ENCODE assay signal across 21 cellular contexts in genomic region chr5:14752497-14753071, GRCh38.
DNase-seq lines count a peak whose midpoint lies in the region; ATAC-seq and TF ChIP-seq lines count a peak whose summit lies in the region.
"Had no signal": no experiment of that assay in that cellular context is flagged by ENCODE, and none has a peak within 500 bp of the region (broad histone marks: within the 10 kb centered on the region; RNA-seq: fewer than 3 reads in every experiment).

No MANE protein-coding gene starts in this region.

- no peak overlapping the region for H3K4me3 ChIP-seq in CD8-positive, alpha-beta memory T cell (ENCODE audit: low read length)
- no peak overlapping the region for H3K4me3 ChIP-seq in naive thymus-derived CD4-positive, alpha-beta T cell (ENCODE audit: low read length)
- H3K4me3 ChIP-seq: lower lobe of right lung, sigmoid colon, suprapubic skin had no signal

- H3K36me3 Mint-ChIP-seq in CD4-positive, alpha-beta T cell (ENCODE audit: low read depth) = peaks cover 86% of the 10 kb centered on the region
- H3K36me3 Mint-ChIP-seq in CD8-positive, alpha-beta memory T cell = peaks cover 0 to 84% (median 31%) of the 10 kb centered on the region in 3 donors
- H3K36me3 Mint-ChIP-seq in WTC11 = no peaks in the 10 kb centered on the region
- peaks cover 11 to 63% (median 30%) of the 10 kb centered on the region in 5 donors for H3K36me3 Mint-ChIP-seq in naive thymus-derived CD4-positive, alpha-beta T cell

- peak overlapping the region; percentile 47 for H3K27ac Mint-ChIP-seq in CD4-positive, alpha-beta T cell
- peak overlapping the region in 5 of 8 donors; percentile 43 to 88 (median 56) for H3K27ac Mint-ChIP-seq in CD8-positive, alpha-beta memory T cell
- peak overlapping the region; percentile 2; the same call in 1 of the 2 replicates for H3K27ac Mint-ChIP-seq in WTC11
- peak overlapping the region in 5 of 9 donors; percentile 6 to 67 (median 27) for H3K27ac Mint-ChIP-seq in naive thymus-derived CD4-positive, alpha-beta T cell
- H3K27ac Mint-ChIP-seq: activated CD8-positive, alpha-beta T cell treated with anti-CD3 and anti-CD28 coated beads for 36 hours; CD14-positive monocyte had no signal

- TF ChIP-seq CTCF in CD4-positive, alpha-beta T cell (IDR thresholded peaks at IDR 0.05) = no peak
- TF ChIP-seq CTCF in WTC11 (IDR thresholded peaks at IDR 0.05) = no peak

- H3K9me3 ChIP-seq in CD4-positive, alpha-beta T cell (ENCODE audit: control insufficient read depth, low read length) = no peaks in the 10 kb centered on the region
- H3K9me3 ChIP-seq in CD8-positive, alpha-beta memory T cell (ENCODE audit: low read length) = no peaks in the 10 kb centered on the region
- no peaks in the 10 kb centered on the region for H3K9me3 ChIP-seq in naive thymus-derived CD4-positive, alpha-beta T cell (ENCODE audit: control insufficient read depth in 2 of 3, low read length in 3 of 3)
- H3K9me3 ChIP-seq: lower lobe of right lung, sigmoid colon, suprapubic skin had no signal

- in situ Hi-C loops in ACHN (cut with HindIII; ENCODE audit: low pct_ligation_motif_present, low pct_unique_long_range_greater_than_20kb, low sequenced_read_pairs) = no loop called here

- H3K9me3 Mint-ChIP-seq in CD4-positive, alpha-beta T cell = no peaks in the 10 kb centered on the region
- H3K9me3 Mint-ChIP-seq in CD8-positive, alpha-beta memory T cell = no peaks in the 10 kb centered on the region
- H3K9me3 Mint-ChIP-seq in WTC11 = no peaks in the 10 kb centered on the region
- peaks cover 0 to 1% (median 0%) of the 10 kb centered on the region in 11 donors for H3K9me3 Mint-ChIP-seq in naive thymus-derived CD4-positive, alpha-beta T cell
- H3K9me3 Mint-ChIP-seq: activated CD8-positive, alpha-beta T cell treated with anti-CD3 and anti-CD28 coated beads for 36 hours; IgD-negative memory B cell; neural crest cell had no signal

- POLR2A ChIA-PET in CD4-positive, alpha-beta T cell (lab: Charles Lee) = no interaction called here
- POLR2A ChIA-PET in CD8-positive, alpha-beta memory T cell (lab: Charles Lee) = no interaction called here
- POLR2A ChIA-PET in WTC11 (lab: Charles Lee) = no interaction called here
- POLR2A ChIA-PET in naive thymus-derived CD4-positive, alpha-beta T cell (lab: Charles Lee) = interaction anchor here (0.6 kb wide), 1 partner anchor 35 kb away, joined by 3 read pairs; no protein-coding TSS in a partner anchor

- H3K4me1 ChIP-seq in CD8-positive, alpha-beta memory T cell (ENCODE audit: insufficient read depth, low read length) = no peaks in the 10 kb centered on the region
- H3K4me1 ChIP-seq in naive thymus-derived CD4-positive, alpha-beta T cell (ENCODE audit: control insufficient read depth in 2 of 2, insufficient read depth in 2 of 2, low read length in 2 of 2) = no peaks in the 10 kb centered on the region
- H3K4me1 ChIP-seq: lower lobe of right lung had no signal

- H3K4me3 Mint-ChIP-seq in CD4-positive, alpha-beta T cell = no peak overlapping the region
- H3K4me3 Mint-ChIP-seq in CD8-positive, alpha-beta memory T cell = no peak overlapping the region
- H3K4me3 Mint-ChIP-seq in WTC11 = no peak overlapping the region
- H3K4me3 Mint-ChIP-seq in naive thymus-derived CD4-positive, alpha-beta T cell = no peak overlapping the region
- H3K4me3 Mint-ChIP-seq: activated CD8-positive, alpha-beta T cell treated with anti-CD3 and anti-CD28 coated beads for 36 hours; IgD-negative memory B cell; neural crest cell had no signal

- H3K36me3 ChIP-seq in CD8-positive, alpha-beta memory T cell (ENCODE audit: insufficient read depth, low read length) = peaks cover 6% of the 10 kb centered on the region
- H3K36me3 ChIP-seq in naive thymus-derived CD4-positive, alpha-beta T cell (ENCODE audit: control insufficient read depth in 2 of 3, insufficient read depth in 3 of 3, low read length in 3 of 3) = peaks cover 6 to 55% (median 7%) of the 10 kb centered on the region in 3 experiments

- CTCF ChIA-PET in CD4-positive, alpha-beta T cell (lab: Charles Lee) = interaction anchor here (1.4 kb wide), 1 partner anchor 25 kb away, joined by 3 read pairs; no protein-coding TSS in a partner anchor
- CTCF ChIA-PET in CD8-positive, alpha-beta memory T cell (lab: Charles Lee) = interaction anchor here (1.2 kb wide), 1 partner anchor 26 kb away, joined by 3 read pairs; no protein-coding TSS in a partner anchor
- CTCF ChIA-PET in WTC11 (lab: Charles Lee) = interaction anchor here (0.9 kb wide), 1 partner anchor 67 kb away, joined by 3 read pairs; no protein-coding TSS in a partner anchor
- CTCF ChIA-PET in naive thymus-derived CD4-positive, alpha-beta T cell (lab: Charles Lee) = no interaction called here

- intact Hi-C loops in CD4-positive, alpha-beta T cell (cut with DNase I, micrococcal nuclease) = no loop called here
- intact Hi-C loops in naive thymus-derived CD4-positive, alpha-beta T cell (cut with micrococcal nuclease) = no loop called here

- H3K27me3 ChIP-seq in CD4-positive, alpha-beta T cell (ENCODE audit: control insufficient read depth, insufficient read depth, low read length) = no peaks in the 10 kb centered on the region
- no peaks in the 10 kb centered on the region for H3K27me3 ChIP-seq in CD8-positive, alpha-beta memory T cell (ENCODE audit: insufficient read depth, low read length, poor library complexity, severe bottlenecking)
- no peaks in the 10 kb centered on the region for H3K27me3 ChIP-seq in naive thymus-derived CD4-positive, alpha-beta T cell (ENCODE audit: control insufficient read depth in 2 of 2, insufficient read depth in 2 of 2, low read length in 2 of 2)
- H3K27me3 ChIP-seq: sigmoid colon, suprapubic skin had no signal

- no peak overlapping the region for H3K27ac ChIP-seq in CD4-positive, alpha-beta T cell (ENCODE audit: low read depth, low read length)
- H3K27ac ChIP-seq in CD8-positive, alpha-beta memory T cell (ENCODE audit: low read depth, low read length) = no peak overlapping the region
- H3K27ac ChIP-seq in naive thymus-derived CD4-positive, alpha-beta T cell (ENCODE audit: low read depth, low read length) = no peak overlapping the region
- H3K27ac ChIP-seq: lower lobe of right lung, sigmoid colon, suprapubic skin had no signal

- no peaks in the 10 kb centered on the region for H3K27me3 Mint-ChIP-seq in CD4-positive, alpha-beta T cell
- no peaks in the 10 kb centered on the region for H3K27me3 Mint-ChIP-seq in CD8-positive, alpha-beta memory T cell
- H3K27me3 Mint-ChIP-seq in WTC11 (ENCODE audit: low read depth) = no peaks in the 10 kb centered on the region
- no peaks in the 10 kb centered on the region for H3K27me3 Mint-ChIP-seq in naive thymus-derived CD4-positive, alpha-beta T cell
- H3K27me3 Mint-ChIP-seq: activated CD8-positive, alpha-beta T cell treated with anti-CD3 and anti-CD28 coated beads for 36 hours; IgD-negative memory B cell had no signal

- no peaks in the 10 kb centered on the region for H3K4me1 Mint-ChIP-seq in CD4-positive, alpha-beta T cell (ENCODE audit: low read depth)
- H3K4me1 Mint-ChIP-seq in CD8-positive, alpha-beta memory T cell = peaks cover 0 to 5% (median 2%) of the 10 kb centered on the region in 3 donors
- H3K4me1 Mint-ChIP-seq in WTC11 = peaks cover 9% of the 10 kb centered on the region
- peaks cover 0 to 13% (median 0%) of the 10 kb centered on the region in 7 donors for H3K4me1 Mint-ChIP-seq in naive thymus-derived CD4-positive, alpha-beta T cell

- DNase-seq in CD4-positive, alpha-beta T cell = no peak
- DNase-seq in CD8-positive, alpha-beta memory T cell = no peak
- DNase-seq in WTC11 (ENCODE audit: low spot score) (no peak), ACHN (no peak), SW 1271 (lab: John Stamatoyannopoulos, UW) (no peak)
- DNase-seq in naive thymus-derived CD4-positive, alpha-beta T cell = no peak
- DNase-seq: activated CD8-positive, alpha-beta T cell treated with anti-CD3 and anti-CD28 coated beads for 36 hours; activated effector memory CD4-positive, alpha-beta T cell treated with anti-CD3 and anti-CD28 coated beads, Interleukin-2, amount 50 U/mL, for 16 hours; GOT3; lower lobe of right lung; NCI-H1048; NCI-H187; NCI-H69; posterior cingulate gyrus; sigmoid colon; stimulated activated naive CD4-positive, alpha-beta T cell had no signal

- ATAC-seq in CD4-positive, alpha-beta T cell (ENCODE audit: poor library complexity) = no peak
- ATAC-seq in WTC11 = peak; percentile 41
- no peak for ATAC-seq in naive thymus-derived CD4-positive, alpha-beta T cell
- no peak for ATAC-seq in activated CD4-positive, CD25-positive, alpha-beta regulatory T cell treated with anti-CD3 and anti-CD28 coated beads, Interleukin-2, amount 50 U/mL, for 24 hours
- ATAC-seq: activated CD8-positive, alpha-beta T cell treated with anti-CD3 and anti-CD28 coated beads for 36 hours; lower lobe of right lung had no signal

TF ChIP-seq in WTC11, 78 proteins besides CTCF, POLR2A, EP300 and RAD21 (continues in another document):
- TF ChIP-seq FOXK1 (CRISPR knock-in tag; IDR thresholded peaks at IDR 0.05) (no peak), E2F1 (CRISPR knock-in tag; IDR thresholded peaks at IDR 0.05) (no peak)

Comparison
In these comparisons a context has a peak if more than half of its experiments do, and no peak if none do; other contexts are left out.
1. H3K27ac Mint-ChIP-seq: peak in every context shown above with its lines; median percentile 56 in CD8-positive, alpha-beta memory T cell; 47 in CD4-positive, alpha-beta T cell; 27 in naive thymus-derived CD4-positive, alpha-beta T cell; 2 in WTC11.